Comparison of ENCODE assay signal across 8 cellular contexts in the genomic region with DNA sequence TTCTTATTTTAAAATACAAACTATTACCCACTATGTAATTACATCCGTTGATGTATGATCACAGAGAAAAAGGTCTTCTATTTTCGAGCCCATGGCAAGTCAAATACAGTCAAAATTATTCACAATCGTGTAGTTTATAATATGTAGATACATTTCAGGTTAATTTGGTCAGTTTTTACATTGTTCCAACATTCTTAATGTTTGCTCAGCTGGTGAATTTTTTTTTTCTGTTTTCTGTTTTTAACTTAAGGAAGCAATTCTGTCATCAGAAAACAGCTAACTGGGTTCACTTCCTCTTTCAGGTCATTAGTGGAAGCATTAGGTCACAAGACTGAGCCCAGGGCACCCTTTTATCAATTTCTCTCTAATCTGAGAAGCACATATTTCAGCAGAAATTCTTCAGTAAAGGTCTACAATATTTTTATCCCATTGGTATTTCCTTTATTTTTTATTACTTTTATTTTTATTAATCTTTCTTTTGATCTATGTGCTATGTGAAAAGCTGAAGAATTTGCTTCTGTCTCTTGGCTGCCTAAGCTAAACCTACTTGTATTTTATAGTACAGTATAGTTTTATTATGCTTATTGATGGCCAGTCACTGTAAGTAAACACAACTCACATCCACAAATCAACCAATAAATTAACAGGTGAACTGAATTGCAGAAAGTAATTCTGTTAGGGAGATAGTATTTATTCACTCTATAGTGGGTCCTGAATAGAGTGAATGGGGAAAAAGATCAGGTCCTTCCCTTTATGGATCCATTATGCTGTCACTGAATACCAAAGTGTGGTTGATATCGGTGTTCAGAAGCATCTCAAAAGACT.
DNase-seq lines count a peak whose midpoint lies in the region; ATAC-seq and TF ChIP-seq lines count a peak whose summit lies in the region.

No MANE protein-coding gene starts in this region.

- peaks cover 55% of the 10 kb centered on the region for H3K4me1 Mint-ChIP-seq in activated T-cell treated with anti-CD3 and anti-CD28 coated beads, Interleukin-2, amount 50 U/mL, for 4 hours (ENCODE audit: low read depth)
- peaks cover 48% of the 10 kb centered on the region for H3K4me1 Mint-ChIP-seq in T-helper 1 cell treated with Interleukin-12 subunit alpha and Interleukin-12 subunit beta and Interleukin-4 antibody, amounts not matched to agents 30 μg/mL and 1 μg/mL, for 36 hours (ENCODE audit: low read depth)
- H3K4me1 Mint-ChIP-seq in stimulated activated memory B cell treated with anti-CD40 and anti-IgM and Interleukin-4, amounts not matched to agents 10 μg/mL and 1 μg/mL and 100 μg/mL, for 72 hours, result peaks cover 66% of the 10 kb centered on the region

- DNase-seq in activated T-cell treated with anti-CD3 and anti-CD28 coated beads, Interleukin-2, amount 50 U/mL, for 4 hours, result no peak
- DNase-seq in activated T-cell treated with anti-CD3 and anti-CD28 coated beads, Interleukin-2, amount 50 U/mL, for 48 hours, result no peak
- DNase-seq in NCI-H2107 treated with DMSO at 0.1 percent for 48 hours (lab: John Stamatoyannopoulos, UW; ENCODE audit: unreplicated experiment), result no peak
- DNase-seq in RWPE1 (ENCODE audit: low spot score), result no peak
- no peak for DNase-seq in DMS 273 treated with DMSO at 0.1 percent for 48 hours (lab: John Stamatoyannopoulos, UW)

- no peak for ATAC-seq in activated T-cell treated with anti-CD3 and anti-CD28 coated beads, Interleukin-2, amount 50 U/mL, for 4 hours
- ATAC-seq in HG03039 (IDR thresholded peaks at IDR 0.05; ENCODE audit: unreplicated experiment), result peak; percentile 43
- peak; percentile 63 for ATAC-seq in stimulated activated memory B cell treated with anti-CD40 and anti-IgM and Interleukin-4, amounts not matched to agents 10 μg/mL and 1 μg/mL and 100 μg/mL, for 72 hours

- no peak for TF ChIP-seq CTCF in RWPE1 (conservative IDR thresholded peaks at IDR 0.05; ENCODE audit: low read depth)

- CTCF ChIA-PET in RWPE1 (lab: Yijun Ruan, JAX), result interaction anchor here (0.6 kb wide), 1 partner anchor 54 kb away, joined by 4 read pairs; no protein-coding TSS in a partner anchor

- peak overlapping the region; percentile 68 for H3K4me3 Mint-ChIP-seq in activated T-cell treated with anti-CD3 and anti-CD28 coated beads, Interleukin-2, amount 50 U/mL, for 4 hours
- H3K4me3 Mint-ChIP-seq in T-helper 1 cell treated with Interleukin-12 subunit alpha and Interleukin-12 subunit beta and Interleukin-4 antibody, amounts not matched to agents 30 μg/mL and 1 μg/mL, for 36 hours, result peak overlapping the region; percentile 53
- H3K4me3 Mint-ChIP-seq in stimulated activated memory B cell treated with anti-CD40 and anti-IgM and Interleukin-4, amounts not matched to agents 10 μg/mL and 1 μg/mL and 100 μg/mL, for 72 hours, result peak overlapping the region; percentile 41

- H3K36me3 Mint-ChIP-seq in activated T-cell treated with anti-CD3 and anti-CD28 coated beads, Interleukin-2, amount 50 U/mL, for 4 hours (ENCODE audit: insufficient read depth), result no peaks in the 10 kb centered on the region
- H3K36me3 Mint-ChIP-seq in T-helper 1 cell treated with Interleukin-12 subunit alpha and Interleukin-12 subunit beta and Interleukin-4 antibody, amounts not matched to agents 30 μg/mL and 1 μg/mL, for 36 hours (ENCODE audit: low read depth), result peaks cover 6% of the 10 kb centered on the region
- H3K36me3 Mint-ChIP-seq in stimulated activated memory B cell treated with anti-CD40 and anti-IgM and Interleukin-4, amounts not matched to agents 10 μg/mL and 1 μg/mL and 100 μg/mL, for 72 hours, result no peaks in the 10 kb centered on the region

- POLR2A ChIA-PET in RWPE1 (lab: Yijun Ruan, JAX; ENCODE audit: low non-redundant PET), result no interaction called here

- peaks cover 4% of the 10 kb centered on the region for H3K9me3 Mint-ChIP-seq in activated T-cell treated with anti-CD3 and anti-CD28 coated beads, Interleukin-2, amount 50 U/mL, for 4 hours
- peaks cover 7% of the 10 kb centered on the region for H3K9me3 Mint-ChIP-seq in T-helper 1 cell treated with Interleukin-12 subunit alpha and Interleukin-12 subunit beta and Interleukin-4 antibody, amounts not matched to agents 30 μg/mL and 1 μg/mL, for 36 hours
- H3K9me3 Mint-ChIP-seq in stimulated activated memory B cell treated with anti-CD40 and anti-IgM and Interleukin-4, amounts not matched to agents 10 μg/mL and 1 μg/mL and 100 μg/mL, for 72 hours, result peaks cover 2% of the 10 kb centered on the region

- no peaks in the 10 kb centered on the region for H3K27me3 Mint-ChIP-seq in activated T-cell treated with anti-CD3 and anti-CD28 coated beads, Interleukin-2, amount 50 U/mL, for 4 hours (ENCODE audit: low read depth)
- no peaks in the 10 kb centered on the region for H3K27me3 Mint-ChIP-seq in T-helper 1 cell treated with Interleukin-12 subunit alpha and Interleukin-12 subunit beta and Interleukin-4 antibody, amounts not matched to agents 30 μg/mL and 1 μg/mL, for 36 hours (ENCODE audit: low read depth)
- H3K27me3 Mint-ChIP-seq in stimulated activated memory B cell treated with anti-CD40 and anti-IgM and Interleukin-4, amounts not matched to agents 10 μg/mL and 1 μg/mL and 100 μg/mL, for 72 hours, result no peaks in the 10 kb centered on the region

- peak overlapping the region; percentile 96 for H3K27ac Mint-ChIP-seq in T-helper 1 cell treated with Interleukin-12 subunit alpha and Interleukin-12 subunit beta and Interleukin-4 antibody, amounts not matched to agents 30 μg/mL and 1 μg/mL, for 36 hours
- H3K27ac Mint-ChIP-seq in stimulated activated memory B cell treated with anti-CD40 and anti-IgM and Interleukin-4, amounts not matched to agents 10 μg/mL and 1 μg/mL and 100 μg/mL, for 72 hours, result peak overlapping the region; percentile 86

- no peak overlapping the region for H3K27ac ChIP-seq in RWPE1

Comparison
In these comparisons a context has a peak if more than half of its experiments do, and no peak if none do; other contexts are left out.
1. ATAC-seq: peak in HG03039 (single experiment) and stimulated activated memory B cell treated with anti-CD40 and anti-IgM and Interleukin-4, amounts not matched to agents 10 μg/mL and 1 μg/mL and 100 μg/mL, for 72 hours (single experiment); none in activated T-cell treated with anti-CD3 and anti-CD28 coated beads, Interleukin-2, amount 50 U/mL, for 4 hours (0 of 2).
2. Peak in every context shown above with its lines, with median percentiles within 50 percentile points of each other: H3K4me3 Mint-ChIP-seq.